ENCODE assay signal across 1 cellular context in genomic region chrX:48897157-48897620, GRCh38.
TF ChIP-seq lines count a peak whose summit lies in the region.

No MANE protein-coding gene starts in this region.

TF ChIP-seq in H1, 55 proteins besides CTCF, POLR2A, EP300 and RAD21:
- TF ChIP-seq TAF1 (IDR thresholded peaks at IDR 0.05; ENCODE audit: low read depth, low read length) (peak; percentile 45; the same call in 1 of the 2 replicates), TEAD4 (IDR thresholded peaks at IDR 0.05; ENCODE audit: low read depth, low read length) (no peak), ASH2L (IDR thresholded peaks at IDR 0.05; ENCODE audit: low read length) (peak; percentile 47), POLR2AphosphoS5 (IDR thresholded peaks at IDR 0.05; ENCODE audit: low read depth, low read length) (0 out of 2 replicates have a peak, but pooled peaks have one; percentile 13), JUND (IDR thresholded peaks at IDR 0.05; ENCODE audit: low read length) (peak; percentile 73), SAP30 (IDR thresholded peaks at IDR 0.05; ENCODE audit: insufficient read depth, insufficient replicate concordance, low read length) (no peak), SIX5 (IDR thresholded peaks at IDR 0.05; ENCODE audit: low read depth, low read length) (peak; percentile 25; the same call in 1 of the 2 replicates), PHF8 (conservative IDR thresholded peaks at IDR 0.05; ENCODE audit: low read depth, low read length) (no peak; the same call in none of the 2 replicates), CREB1 (IDR thresholded peaks at IDR 0.05) (peak; percentile 60), SIN3A (conservative IDR thresholded peaks at IDR 0.05 in 1 of 2, IDR thresholded peaks at IDR 0.05 in 1 of 2; ENCODE audit: low read depth in 1 of 2, low read length in 2 of 2) (peak in 1 of 2 experiments; percentile 76; a peak in 2 of 4 replicates), GTF2F1 (IDR thresholded peaks at IDR 0.05; ENCODE audit: borderline replicate concordance, low read depth, low read length) (no peak), CHD1 (IDR thresholded peaks at IDR 0.05; ENCODE audit: low read depth, low read length) (peak; percentile 79), BRCA1 (IDR thresholded peaks at IDR 0.05; ENCODE audit: low read depth, low read length) (no peak)
